Comparison of ENCODE assay signal across 12 cellular contexts in the genomic region with DNA sequence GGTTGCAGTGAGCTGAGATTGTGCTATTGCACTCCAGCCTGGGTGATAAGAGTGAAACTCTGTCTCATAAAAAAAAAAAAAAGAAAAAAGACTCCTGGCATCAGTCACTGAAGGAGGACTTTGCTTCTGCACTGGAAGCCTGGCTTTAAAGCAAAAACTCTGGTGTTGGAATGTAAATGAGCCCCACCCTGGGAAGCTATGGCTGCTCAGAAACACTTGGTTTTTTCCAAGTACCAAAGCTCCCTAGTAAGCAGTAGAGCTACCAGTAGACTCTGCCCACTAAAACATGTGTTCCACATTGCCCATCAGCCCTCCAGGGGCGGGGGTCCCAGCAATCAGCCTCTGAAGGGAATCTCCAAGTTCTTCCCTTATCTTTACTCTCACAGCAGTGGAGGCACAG.
DNase-seq lines count a peak whose midpoint lies in the region; ATAC-seq and TF ChIP-seq lines count a peak whose summit lies in the region.
"Had no signal": no experiment of that assay in that cellular context is flagged by ENCODE, and none has a peak within 500 bp of the region (broad histone marks: within the 10 kb centered on the region; RNA-seq: fewer than 3 reads in every experiment).

No MANE protein-coding gene starts in this region.

- no peak for ATAC-seq in naive thymus-derived CD4-positive, alpha-beta T cell
- ATAC-seq: CD8-positive, alpha-beta T cell had no signal

- H3K4me2 ChIP-seq in PC-9 = peak overlapping the region; percentile 67

- H3K9me2 ChIP-seq in PC-9 (ENCODE audit: insufficient read depth) = no peaks in the 10 kb centered on the region

- BruUV-seq in PC-9 (replicated peaks; lab: Mats Ljungman, UMichigan) = TSS peak; percentile 80

- no peaks in the 10 kb centered on the region for H4K20me1 ChIP-seq in PC-9 (ENCODE audit: insufficient read depth)

- peak overlapping the region; percentile 98 for H3K27ac Mint-ChIP-seq in nephron progenitor cell
- no peak overlapping the region for H3K27ac Mint-ChIP-seq in naive thymus-derived CD4-positive, alpha-beta T cell
- H3K27ac Mint-ChIP-seq: CD8-positive, alpha-beta T cell; T-helper 2 cell treated with Interferon-gamma antibody and Interleukin-4, amounts not matched to agents 5 μg/mL and 100 μg/mL, for 36 hours had no signal

- no peaks in the 10 kb centered on the region for H3K9me3 ChIP-seq in PC-9 (ENCODE audit: insufficient read depth, low read depth)
- no peaks in the 10 kb centered on the region for H3K9me3 ChIP-seq in naive thymus-derived CD4-positive, alpha-beta T cell (ENCODE audit: control insufficient read depth in 2 of 3, low read length in 3 of 3)

- no peaks in the 10 kb centered on the region for H3K27me3 ChIP-seq in PC-9 (ENCODE audit: insufficient read depth, low read depth)
- peaks cover 0 to 6% of the 10 kb centered on the region in 2 donors for H3K27me3 ChIP-seq in naive thymus-derived CD4-positive, alpha-beta T cell (ENCODE audit: control insufficient read depth in 2 of 2, insufficient read depth in 2 of 2, low read length in 2 of 2)

- H3K4me3 ChIP-seq in PC-9 = peak overlapping the region; percentile 15; the same call in 1 of the 2 replicates
- H3K4me3 ChIP-seq in naive thymus-derived CD4-positive, alpha-beta T cell (ENCODE audit: low read length) = no peak overlapping the region

- H3K27me3 Mint-ChIP-seq in nephron progenitor cell (ENCODE audit: low read depth, poor library complexity) = peaks cover 3% of the 10 kb centered on the region
- peaks cover 55 to 68% (median 62%) of the 10 kb centered on the region in 5 donors for H3K27me3 Mint-ChIP-seq in naive thymus-derived CD4-positive, alpha-beta T cell

- no peaks in the 10 kb centered on the region for H3K79me2 ChIP-seq in PC-9 (ENCODE audit: low read depth)

- H3K4me1 ChIP-seq in PC-9 (replicated peaks; ENCODE audit: insufficient read depth) = peaks cover 59% of the 10 kb centered on the region
- no peaks in the 10 kb centered on the region for H3K4me1 ChIP-seq in naive thymus-derived CD4-positive, alpha-beta T cell (ENCODE audit: control insufficient read depth in 2 of 2, insufficient read depth in 2 of 2, low read length in 2 of 2)

- no peak overlapping the region for H2AFZ ChIP-seq in PC-9

- peaks cover 18% of the 10 kb centered on the region for H3K36me3 Mint-ChIP-seq in nephron progenitor cell (ENCODE audit: low read depth)
- no peaks in the 10 kb centered on the region for H3K36me3 Mint-ChIP-seq in naive thymus-derived CD4-positive, alpha-beta T cell
- H3K36me3 Mint-ChIP-seq: CD8-positive, alpha-beta T cell had no signal

- no peak for TF ChIP-seq CTCF in AG09319 (IDR thresholded peaks at IDR 0.05; ENCODE audit: low read depth, low read length)
- TF ChIP-seq CTCF in PC-9 (conservative IDR thresholded peaks at IDR 0.05) = no peak
- no peak for TF ChIP-seq CTCF in nephron progenitor cell (IDR thresholded peaks at IDR 0.05)

- CTCF ChIA-PET in PC-9 (lab: Charles Lee) = interaction anchor here (0.6 kb wide), 1 partner anchor 100 kb away, joined by 4 read pairs; no protein-coding TSS in a partner anchor
- CTCF ChIA-PET in naive thymus-derived CD4-positive, alpha-beta T cell (lab: Charles Lee) = no interaction called here

- H3K36me3 ChIP-seq in PC-9 (ENCODE audit: low read depth) = no peaks in the 10 kb centered on the region
- no peaks in the 10 kb centered on the region for H3K36me3 ChIP-seq in naive thymus-derived CD4-positive, alpha-beta T cell (ENCODE audit: control insufficient read depth in 2 of 3, insufficient read depth in 3 of 3, low read length in 3 of 3)

- peaks cover under 1% of the 10 kb centered on the region for H3K9me3 Mint-ChIP-seq in nephron progenitor cell
- H3K9me3 Mint-ChIP-seq in naive thymus-derived CD4-positive, alpha-beta T cell = peaks cover 0 to 3% (median 0%) of the 10 kb centered on the region in 11 donors
- H3K9me3 Mint-ChIP-seq: CD8-positive, alpha-beta T cell; T-helper 2 cell treated with Interferon-gamma antibody and Interleukin-4, amounts not matched to agents 5 μg/mL and 100 μg/mL, for 36 hours had no signal

- H3K27ac ChIP-seq in PC-9 = peak overlapping the region; percentile 84
- no peak overlapping the region for H3K27ac ChIP-seq in naive thymus-derived CD4-positive, alpha-beta T cell (ENCODE audit: low read depth, low read length)

- POLR2A ChIA-PET in PC-9 (lab: Charles Lee; ENCODE audit: unreplicated experiment) = interaction anchor here (0.6 kb wide), 1 partner anchor 19 kb away, joined by 8 read pairs; no protein-coding TSS in a partner anchor
- POLR2A ChIA-PET in naive thymus-derived CD4-positive, alpha-beta T cell (lab: Charles Lee) = no interaction called here

- DNase-seq in AG09319 (ENCODE audit: extremely low read depth, low read depth) (peak; percentile 55), PC-9 (peak; percentile 50 to 72), fibroblast of peridontal ligament (ENCODE audit: extremely low read depth) (peak; percentile 87), nephron progenitor cell (no peak), NCI-H1930 (lab: John Stamatoyannopoulos, UW) (no peak), NCI-H69 (lab: John Stamatoyannopoulos, UW) (no peak), HPDE6-E6E7 (ENCODE audit: extremely low spot score) (no peak)
- DNase-seq in naive thymus-derived CD4-positive, alpha-beta T cell = no peak
- DNase-seq: CD8-positive, alpha-beta T cell; glutamatergic neuron; NCI-H2107 had no signal

- peaks cover 26% of the 10 kb centered on the region; the same call in 1 of the 2 replicates for H3F3A ChIP-seq in PC-9 (ENCODE audit: insufficient read depth, low read depth)

- intact Hi-C loops in PC-9 (cut with micrococcal nuclease; ENCODE audit: unreplicated experiment) = no loop called here
- intact Hi-C loops in naive thymus-derived CD4-positive, alpha-beta T cell (cut with micrococcal nuclease) = loop anchor here in 1 of 2 donors (10.0 kb wide), 1 partner anchor 455 kb away; no protein-coding TSS in a partner anchor

- H3K4me1 Mint-ChIP-seq in nephron progenitor cell = peaks cover 91% of the 10 kb centered on the region
- peaks cover 0 to 9% (median 0%) of the 10 kb centered on the region in 7 donors for H3K4me1 Mint-ChIP-seq in naive thymus-derived CD4-positive, alpha-beta T cell

- peak overlapping the region; percentile 48 for H3K4me3 Mint-ChIP-seq in nephron progenitor cell
- H3K4me3 Mint-ChIP-seq in naive thymus-derived CD4-positive, alpha-beta T cell = no peak overlapping the region
- H3K4me3 Mint-ChIP-seq: CD8-positive, alpha-beta T cell; T-helper 2 cell treated with Interferon-gamma antibody and Interleukin-4, amounts not matched to agents 5 μg/mL and 100 μg/mL, for 36 hours had no signal

Comparison
In these comparisons a context has a peak if more than half of its experiments do, and no peak if none do; other contexts are left out.
1. DNase-seq: peak in AG09319 (single experiment), PC-9 (2 of 2) and fibroblast of peridontal ligament (single experiment); none in nephron progenitor cell (single experiment), naive thymus-derived CD4-positive, alpha-beta T cell (0 of 9), NCI-H1930 (0 of 2), NCI-H69 (single experiment) and HPDE6-E6E7 (single experiment).